24 cellular contexts compared by ENCODE assay signal in genomic region chr3:186481526-186481925, GRCh38.
"Had no signal": no experiment of that assay in that cellular context is flagged by ENCODE, and none has a peak within 500 bp of the region (broad histone marks: within the 10 kb centered on the region; RNA-seq: fewer than 3 reads in every experiment).

No MANE protein-coding gene starts in this region.

- H3K36me3 Mint-ChIP-seq: IgD-negative memory B cell, T-cell had no signal

- H3K4me3 Mint-ChIP-seq: IgD-negative memory B cell; T-cell; T-helper 1 cell treated with Interleukin-12 subunit alpha and Interleukin-12 subunit beta and Interleukin-4 antibody, amounts not matched to agents 30 μg/mL and 1 μg/mL, for 36 hours had no signal

- H3K36me3 ChIP-seq: MG63, SJSA1 had no signal

- H3K9me3 Mint-ChIP-seq: T-cell; T-helper 1 cell treated with Interleukin-12 subunit alpha and Interleukin-12 subunit beta and Interleukin-4 antibody, amounts not matched to agents 30 μg/mL and 1 μg/mL, for 36 hours had no signal

- H3K4me1 ChIP-seq: SJSA1 had no signal

- DNase-seq: KBM-7, MG63, NCI-H1092 treated with DMSO at 0.1 percent for 48 hours, NCI-H1436, NCI-H187, NCI-H2029, NCI-H2081 treated with DMSO at 0.1 percent for 48 hours, NCI-H2171, NCI-H226, NCI-H446, NCI-H510A, NCI-H524 treated with DMSO at 0.1 percent for 48 hours, NCI-H69, NCI-H774, Right ventricle myocardium superior, RPMI8226, SIG-M5, SW 1271, T-cell had no signal

- H3K9me3 ChIP-seq: MG63, SJSA1 had no signal

- H3K4me3 ChIP-seq: MG63, SJSA1, SK-N-MC had no signal

- ATAC-seq: T-cell had no signal

- H3K27ac Mint-ChIP-seq: T-cell; T-helper 1 cell treated with Interleukin-12 subunit alpha and Interleukin-12 subunit beta and Interleukin-4 antibody, amounts not matched to agents 30 μg/mL and 1 μg/mL, for 36 hours had no signal

- H3K27ac ChIP-seq: HL-60, SJSA1, SK-N-MC had no signal
